Comparison of ENCODE assay signal across 1 cellular context in genomic region chr6:27834879-27835549, GRCh38.
TF ChIP-seq lines count a peak whose summit lies in the region.

No MANE protein-coding gene starts in this region.

TF ChIP-seq in SK-N-SH, 30 proteins besides CTCF, POLR2A, EP300 and RAD21 (continued from another document):
- TF ChIP-seq USF1 (IDR thresholded peaks at IDR 0.05; ENCODE audit: borderline replicate concordance, low read depth) (no peak), GATA2 (CRISPR knock-in tag; IDR thresholded peaks at IDR 0.05) (no peak), PBX3 (IDR thresholded peaks at IDR 0.05) (no peak), ELF1 (IDR thresholded peaks at IDR 0.05) (no peak), TCF12 (IDR thresholded peaks at IDR 0.05) (no peak), CHD2 (IDR thresholded peaks at IDR 0.05; ENCODE audit: low read length, partially characterized antibody) (no peak), EZH2phosphoT487 (IDR thresholded peaks at IDR 0.05; ENCODE audit: borderline replicate concordance, low read depth) (no peak), JUND (IDR thresholded peaks at IDR 0.05) (no peak), SMC3 (IDR thresholded peaks at IDR 0.05; ENCODE audit: low read depth, low read length) (no peak), NRF1 (IDR thresholded peaks at IDR 0.05; ENCODE audit: low read depth, low read length) (no peak), NFIC (IDR thresholded peaks at IDR 0.05; ENCODE audit: borderline replicate concordance) (no peak), MAX (IDR thresholded peaks at IDR 0.05; ENCODE audit: low read depth) (no peak), RFX5 (IDR thresholded peaks at IDR 0.05; ENCODE audit: low read length) (no peak), YY1 (IDR thresholded peaks at IDR 0.05; ENCODE audit: low read depth) (no peak), MXI1 (IDR thresholded peaks at IDR 0.05; ENCODE audit: low read depth, low read length) (no peak), RXRA (IDR thresholded peaks at IDR 0.05; ENCODE audit: borderline replicate concordance, low read depth) (no peak), REST (IDR thresholded peaks at IDR 0.05; ENCODE audit: low read depth, low read length) (no peak)
